ENCODE assay signal across 18 cellular contexts in the genomic region with DNA sequence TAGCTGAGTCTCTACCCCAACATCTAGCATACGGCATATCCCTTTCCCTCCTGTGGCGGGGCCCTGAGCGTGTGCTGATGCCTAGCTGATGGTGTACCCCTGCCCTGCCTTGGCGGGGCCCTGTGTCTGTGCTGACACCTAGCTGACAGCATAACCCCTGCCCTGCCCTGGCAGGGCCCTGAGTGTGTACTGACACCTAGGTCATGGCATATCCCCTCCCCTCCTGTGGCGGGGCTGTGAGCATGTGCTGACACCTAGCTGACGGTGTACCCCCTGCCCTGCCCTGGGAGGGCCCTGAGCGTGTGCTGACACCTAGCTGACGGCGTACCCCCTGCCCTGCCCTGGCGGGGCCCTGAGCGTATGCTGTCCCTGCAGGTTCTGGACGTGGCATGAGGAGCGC.
DNase-seq lines count a peak whose midpoint lies in the region; ATAC-seq and TF ChIP-seq lines count a peak whose summit lies in the region.
"Had no signal": no experiment of that assay in that cellular context is flagged by ENCODE, and none has a peak within 500 bp of the region (broad histone marks: within the 10 kb centered on the region; RNA-seq: fewer than 3 reads in every experiment).

No MANE protein-coding gene starts in this region.

- no peaks in the 10 kb centered on the region for H3K9me3 Mint-ChIP-seq in activated CD8-positive, alpha-beta memory T cell treated with anti-CD3 and anti-CD28 coated beads, Interleukin-2, amount 10 ng/mL, durations not matched to agents 7 days and 5 days (ENCODE audit: low read depth)
- H3K9me3 Mint-ChIP-seq in CD8-positive, alpha-beta T cell: no peaks in the 10 kb centered on the region
- H3K9me3 Mint-ChIP-seq in activated T-helper 1 cell treated with anti-CD3 and anti-CD28 coated beads, Interleukin-12 subunit alpha, Interleukin-12 subunit beta, Interleukin-2, Interleukin-4 antibody, amounts not matched to agents 30 ng/mL and 10 ng/mL and 1 ng/mL, durations not matched to agents 14 hours and 24 hours and 36 hours: no peaks in the 10 kb centered on the region
- H3K9me3 Mint-ChIP-seq in osteocyte (ENCODE audit: unreplicated experiment): no peaks in the 10 kb centered on the region

- H3K9me3 ChIP-seq in CD8-positive, alpha-beta T cell (ENCODE audit: low read length): no peaks in the 10 kb centered on the region
- H3K9me3 ChIP-seq in effector memory CD4-positive, alpha-beta T cell (ENCODE audit: control insufficient read depth, low read length): no peaks in the 10 kb centered on the region
- H3K9me3 ChIP-seq: Caco-2 had no signal

- peak overlapping the region; percentile 90 for H3K27ac Mint-ChIP-seq in activated CD8-positive, alpha-beta memory T cell treated with anti-CD3 and anti-CD28 coated beads, Interleukin-2, amount 10 ng/mL, durations not matched to agents 7 days and 5 days
- peak overlapping the region; percentile 96 for H3K27ac Mint-ChIP-seq in CD8-positive, alpha-beta T cell
- peak overlapping the region; percentile 100 for H3K27ac Mint-ChIP-seq in activated T-helper 1 cell treated with anti-CD3 and anti-CD28 coated beads, Interleukin-12 subunit alpha, Interleukin-12 subunit beta, Interleukin-2, Interleukin-4 antibody, amounts not matched to agents 30 ng/mL and 10 ng/mL and 1 ng/mL, durations not matched to agents 14 hours and 24 hours and 36 hours
- H3K27ac Mint-ChIP-seq in osteocyte (ENCODE audit: unreplicated experiment): no peak overlapping the region

- H3K36me3 ChIP-seq in CD8-positive, alpha-beta T cell (ENCODE audit: insufficient read depth, low read length): peaks cover 5% of the 10 kb centered on the region
- no peaks in the 10 kb centered on the region for H3K36me3 ChIP-seq in effector memory CD4-positive, alpha-beta T cell (ENCODE audit: control insufficient read depth, insufficient read depth, low read length)

- DNase-seq in activated CD8-positive, alpha-beta memory T cell treated with anti-CD3 and anti-CD28 coated beads, Interleukin-2, amount 10 ng/mL, durations not matched to agents 7 days and 5 days: no peak
- no peak for DNase-seq in activated CD8-positive, alpha-beta memory T cell treated with anti-CD3 and anti-CD28 coated beads, Interleukin-2, amount 50 U/mL, for 48 hours
- DNase-seq in CD8-positive, alpha-beta T cell: peak in 1 of 7 experiments; percentile 40
- no peak for DNase-seq in activated T-helper 1 cell treated with anti-CD3 and anti-CD28 coated beads, Interleukin-12 subunit alpha, Interleukin-12 subunit beta, Interleukin-2, Interleukin-4 antibody, amounts not matched to agents 30 ng/mL and 10 ng/mL and 1 ng/mL, durations not matched to agents 14 hours and 24 hours and 36 hours (ENCODE audit: low spot score)
- DNase-seq in effector memory CD4-positive, alpha-beta T cell: no peak
- DNase-seq in amygdala (lab: John Stamatoyannopoulos, UW) (no peak), osteocyte (ENCODE audit: extremely low spot score, unreplicated experiment) (no peak)
- DNase-seq: C1 segment of cervical spinal cord, Caco-2, DMS153, KG1, NCI-H1048, NCI-H1436 treated with DMSO at 0.1 percent for 48 hours, NCI-H2081, NCI-H774, PC-9 had no signal

- intact Hi-C loops in CD8-positive, alpha-beta T cell (cut with DNase I, micrococcal nuclease): loop anchor here in 1 of 2 experiments (5.0 kb wide), 1 partner anchor 53 kb away; no protein-coding TSS in a partner anchor
- intact Hi-C loops in activated T-helper 1 cell treated with anti-CD3 and anti-CD28 coated beads, Interleukin-12 subunit alpha, Interleukin-12 subunit beta, Interleukin-2, Interleukin-4 antibody, amounts not matched to agents 30 ng/mL and 10 ng/mL and 1 ng/mL, durations not matched to agents 14 hours and 24 hours and 36 hours (cut with micrococcal nuclease): no loop called here

- CTCF ChIA-PET in activated CD8-positive, alpha-beta memory T cell treated with anti-CD3 and anti-CD28 coated beads, Interleukin-2, amount 10 ng/mL, durations not matched to agents 7 days and 5 days (lab: Charles Lee): interaction anchor here (1.5 kb wide), 1 partner anchor 13 kb away, joined by 3 read pairs; no protein-coding TSS in a partner anchor
- CTCF ChIA-PET in CD8-positive, alpha-beta T cell (lab: Charles Lee): interaction anchor here (1.4 kb wide), 1 partner anchor 15 kb away, joined by 4 read pairs; no protein-coding TSS in a partner anchor

- H3K4me1 Mint-ChIP-seq in activated CD8-positive, alpha-beta memory T cell treated with anti-CD3 and anti-CD28 coated beads, Interleukin-2, amount 10 ng/mL, durations not matched to agents 7 days and 5 days: peaks cover 49% of the 10 kb centered on the region
- peaks cover 70% of the 10 kb centered on the region for H3K4me1 Mint-ChIP-seq in CD8-positive, alpha-beta T cell (ENCODE audit: low read depth)
- H3K4me1 Mint-ChIP-seq in activated T-helper 1 cell treated with anti-CD3 and anti-CD28 coated beads, Interleukin-12 subunit alpha, Interleukin-12 subunit beta, Interleukin-2, Interleukin-4 antibody, amounts not matched to agents 30 ng/mL and 10 ng/mL and 1 ng/mL, durations not matched to agents 14 hours and 24 hours and 36 hours (ENCODE audit: low read depth): peaks cover 52% of the 10 kb centered on the region
- no peaks in the 10 kb centered on the region for H3K4me1 Mint-ChIP-seq in osteocyte (ENCODE audit: unreplicated experiment)

- H3K4me3 ChIP-seq in CD8-positive, alpha-beta T cell (ENCODE audit: low read depth, low read length): no peak overlapping the region
- no peak overlapping the region for H3K4me3 ChIP-seq in effector memory CD4-positive, alpha-beta T cell (ENCODE audit: insufficient read depth, low read depth, low read length, poor library complexity, severe bottlenecking)
- H3K4me3 ChIP-seq: PC-9 had no signal

- no peak overlapping the region for H3K27ac ChIP-seq in CD8-positive, alpha-beta T cell (ENCODE audit: low read depth, low read length)
- peak overlapping the region; percentile 25 for H3K27ac ChIP-seq in effector memory CD4-positive, alpha-beta T cell (ENCODE audit: insufficient read depth, low read length, poor library complexity, severe bottlenecking)
- H3K27ac ChIP-seq: PC-9 had no signal

- ATAC-seq in activated CD8-positive, alpha-beta memory T cell treated with anti-CD3 and anti-CD28 coated beads, Interleukin-2, amount 10 ng/mL, durations not matched to agents 7 days and 5 days: no peak
- ATAC-seq in CD8-positive, alpha-beta T cell: peak; percentile 21
- no peak for ATAC-seq in HG02798 (IDR thresholded peaks at IDR 0.05; ENCODE audit: poor library complexity, unreplicated experiment)
- ATAC-seq: HepG2 had no signal

- no peaks in the 10 kb centered on the region for H3K27me3 Mint-ChIP-seq in activated CD8-positive, alpha-beta memory T cell treated with anti-CD3 and anti-CD28 coated beads, Interleukin-2, amount 10 ng/mL, durations not matched to agents 7 days and 5 days
- no peaks in the 10 kb centered on the region for H3K27me3 Mint-ChIP-seq in CD8-positive, alpha-beta T cell (ENCODE audit: low read depth)
- H3K27me3 Mint-ChIP-seq in activated T-helper 1 cell treated with anti-CD3 and anti-CD28 coated beads, Interleukin-12 subunit alpha, Interleukin-12 subunit beta, Interleukin-2, Interleukin-4 antibody, amounts not matched to agents 30 ng/mL and 10 ng/mL and 1 ng/mL, durations not matched to agents 14 hours and 24 hours and 36 hours (ENCODE audit: insufficient read depth): no peaks in the 10 kb centered on the region
- no peaks in the 10 kb centered on the region for H3K27me3 Mint-ChIP-seq in osteocyte (ENCODE audit: unreplicated experiment)

- no peak for TF ChIP-seq CTCF in CD8-positive, alpha-beta T cell (IDR thresholded peaks at IDR 0.05)
- no peak for TF ChIP-seq CTCF in osteocyte (IDR thresholded peaks at IDR 0.05)

- peaks cover 18% of the 10 kb centered on the region for H3K4me1 ChIP-seq in CD8-positive, alpha-beta T cell (ENCODE audit: insufficient read depth, low read length)
- no peaks in the 10 kb centered on the region for H3K4me1 ChIP-seq in effector memory CD4-positive, alpha-beta T cell (ENCODE audit: control insufficient read depth, insufficient read depth, low read length, poor library complexity, severe bottlenecking)
- H3K4me1 ChIP-seq: Caco-2 had no signal

- peaks cover 26% of the 10 kb centered on the region for H3K36me3 Mint-ChIP-seq in activated CD8-positive, alpha-beta memory T cell treated with anti-CD3 and anti-CD28 coated beads, Interleukin-2, amount 10 ng/mL, durations not matched to agents 7 days and 5 days
- peaks cover 64% of the 10 kb centered on the region for H3K36me3 Mint-ChIP-seq in CD8-positive, alpha-beta T cell
- peaks cover 40% of the 10 kb centered on the region for H3K36me3 Mint-ChIP-seq in activated T-helper 1 cell treated with anti-CD3 and anti-CD28 coated beads, Interleukin-12 subunit alpha, Interleukin-12 subunit beta, Interleukin-2, Interleukin-4 antibody, amounts not matched to agents 30 ng/mL and 10 ng/mL and 1 ng/mL, durations not matched to agents 14 hours and 24 hours and 36 hours (ENCODE audit: low read depth)
- no peaks in the 10 kb centered on the region for H3K36me3 Mint-ChIP-seq in osteocyte (ENCODE audit: unreplicated experiment)

- POLR2A ChIA-PET in CD8-positive, alpha-beta T cell (lab: Charles Lee): interaction anchor here (1.0 to 1.7 kb wide), 2 partner anchors 11 to 33 kb away, joined by 3 to 4 read pairs; no protein-coding TSS in a partner anchor

- H3K27me3 ChIP-seq in CD8-positive, alpha-beta T cell (ENCODE audit: insufficient read depth, low read length): no peaks in the 10 kb centered on the region
- no peaks in the 10 kb centered on the region for H3K27me3 ChIP-seq in effector memory CD4-positive, alpha-beta T cell (replicated peaks; ENCODE audit: control insufficient read depth, insufficient read depth, low read length, poor library complexity, severe bottlenecking)

- no peak overlapping the region for H3K4me3 Mint-ChIP-seq in activated CD8-positive, alpha-beta memory T cell treated with anti-CD3 and anti-CD28 coated beads, Interleukin-2, amount 10 ng/mL, durations not matched to agents 7 days and 5 days
- no peak overlapping the region for H3K4me3 Mint-ChIP-seq in CD8-positive, alpha-beta T cell
- H3K4me3 Mint-ChIP-seq in activated T-helper 1 cell treated with anti-CD3 and anti-CD28 coated beads, Interleukin-12 subunit alpha, Interleukin-12 subunit beta, Interleukin-2, Interleukin-4 antibody, amounts not matched to agents 30 ng/mL and 10 ng/mL and 1 ng/mL, durations not matched to agents 14 hours and 24 hours and 36 hours: no peak overlapping the region
- no peak overlapping the region for H3K4me3 Mint-ChIP-seq in osteocyte (ENCODE audit: unreplicated experiment)
